In genomic region chr3:71282976-71283375, GRCh38 we compare ENCODE assay signal across 21 cellular contexts.
A peak's percentile ranks its signal among the peaks of the same experiment; 100 is the strongest.
DNase-seq lines count a peak whose midpoint lies in the region; ATAC-seq and TF ChIP-seq lines count a peak whose summit lies in the region.
"Had no signal": no experiment of that assay in that cellular context is flagged by ENCODE, and none has a peak within 500 bp of the region (broad histone marks: within the 10 kb centered on the region; RNA-seq: fewer than 3 reads in every experiment).

No MANE protein-coding gene starts in this region.

- H3K4me3 Mint-ChIP-seq in CD4-positive, CD25-positive, alpha-beta regulatory T cell = peak overlapping the region in 1 of 4 donors; percentile 19
- H3K4me3 Mint-ChIP-seq in CD8-positive, alpha-beta T cell = no peak overlapping the region
- no peak overlapping the region for H3K4me3 Mint-ChIP-seq in activated B cell treated with CpG ODN at 0.5 μM for 24 hours
- H3K4me3 Mint-ChIP-seq in naive thymus-derived CD4-positive, alpha-beta T cell = peak overlapping the region in 4 of 10 donors; percentile 1 to 39 (median 20)
- H3K4me3 Mint-ChIP-seq: CD8-positive, alpha-beta memory T cell had no signal

- H3K27ac Mint-ChIP-seq in CD4-positive, CD25-positive, alpha-beta regulatory T cell = peak overlapping the region in 2 of 3 donors; percentile 26 to 82
- H3K27ac Mint-ChIP-seq in CD8-positive, alpha-beta T cell = peak overlapping the region; percentile 60
- H3K27ac Mint-ChIP-seq in activated B cell treated with CpG ODN at 0.5 μM for 24 hours = peak overlapping the region; percentile 56
- H3K27ac Mint-ChIP-seq in naive thymus-derived CD4-positive, alpha-beta T cell = peak overlapping the region in 8 of 9 donors; percentile 4 to 85 (median 73)

- H3K4me1 Mint-ChIP-seq in CD4-positive, CD25-positive, alpha-beta regulatory T cell = peaks cover 12 to 74% (median 28%) of the 10 kb centered on the region in 4 donors
- H3K4me1 Mint-ChIP-seq in CD8-positive, alpha-beta T cell (ENCODE audit: low read depth) = peaks cover 65% of the 10 kb centered on the region
- H3K4me1 Mint-ChIP-seq in activated B cell treated with CpG ODN at 0.5 μM for 24 hours = peaks cover 25% of the 10 kb centered on the region
- H3K4me1 Mint-ChIP-seq in naive thymus-derived CD4-positive, alpha-beta T cell = peaks cover 0 to 84% (median 73%) of the 10 kb centered on the region in 7 donors

- CTCF ChIA-PET in CD8-positive, alpha-beta T cell (lab: Charles Lee) = no interaction called here
- CTCF ChIA-PET in activated B cell treated with CpG ODN at 0.5 μM for 24 hours (lab: Charles Lee) = no interaction called here
- CTCF ChIA-PET in naive thymus-derived CD4-positive, alpha-beta T cell (lab: Charles Lee) = no interaction called here

- no peaks in the 10 kb centered on the region for H3K9me3 ChIP-seq in CD4-positive, CD25-positive, alpha-beta regulatory T cell (ENCODE audit: control insufficient read depth in 2 of 2, low read length in 2 of 2)
- H3K9me3 ChIP-seq in CD8-positive, alpha-beta T cell (ENCODE audit: low read length) = no peaks in the 10 kb centered on the region
- no peaks in the 10 kb centered on the region for H3K9me3 ChIP-seq in naive thymus-derived CD4-positive, alpha-beta T cell (ENCODE audit: control insufficient read depth in 2 of 3, low read length in 3 of 3)
- H3K9me3 ChIP-seq: BLaER1, MG63, Peyer's patch, SJCRH30 had no signal

- H3K27ac ChIP-seq in CD4-positive, CD25-positive, alpha-beta regulatory T cell (ENCODE audit: insufficient read depth, low read length, poor library complexity, severe bottlenecking) = no peak overlapping the region
- H3K27ac ChIP-seq in CD8-positive, alpha-beta T cell (ENCODE audit: low read depth, low read length) = no peak overlapping the region
- H3K27ac ChIP-seq in naive thymus-derived CD4-positive, alpha-beta T cell (ENCODE audit: low read depth, low read length) = peak overlapping the region; percentile 22
- H3K27ac ChIP-seq: BLaER1, Peyer's patch, SJCRH30 had no signal

- TF ChIP-seq CTCF in CD8-positive, alpha-beta T cell (IDR thresholded peaks at IDR 0.05) = no peak
- no peak for TF ChIP-seq CTCF in activated B cell treated with CpG ODN at 0.5 μM for 24 hours (IDR thresholded peaks at IDR 0.05)

- intact Hi-C loops in CD8-positive, alpha-beta T cell (cut with DNase I, micrococcal nuclease) = no loop called here
- intact Hi-C loops in activated B cell treated with CpG ODN at 0.5 μM for 24 hours (cut with micrococcal nuclease) = no loop called here
- intact Hi-C loops in naive thymus-derived CD4-positive, alpha-beta T cell (cut with micrococcal nuclease) = no loop called here

- POLR2A ChIA-PET in CD8-positive, alpha-beta T cell (lab: Charles Lee) = interaction anchor here (0.8 kb wide), 1 partner anchor 143 kb away, joined by 3 read pairs; no protein-coding TSS in a partner anchor
- POLR2A ChIA-PET in activated B cell treated with CpG ODN at 0.5 μM for 24 hours (lab: Charles Lee) = interaction anchor here (0.5 to 0.7 kb wide), 2 partner anchors 11 to 109 kb away, joined by 3 to 5 read pairs; no protein-coding TSS in a partner anchor
- POLR2A ChIA-PET in naive thymus-derived CD4-positive, alpha-beta T cell (lab: Charles Lee) = interaction anchor here (0.7 kb wide), 1 partner anchor 12 kb away, joined by 3 read pairs; no protein-coding TSS in a partner anchor

- ATAC-seq in CD4-positive, CD25-positive, alpha-beta regulatory T cell (ENCODE audit: low read depth in 2 of 2) = no peak
- ATAC-seq in CD8-positive, alpha-beta T cell = no peak
- ATAC-seq in activated B cell treated with CpG ODN at 0.5 μM for 24 hours (ENCODE audit: low read depth) = no peak
- ATAC-seq in naive thymus-derived CD4-positive, alpha-beta T cell = no peak
- ATAC-seq: K562 had no signal

- peaks cover 9% of the 10 kb centered on the region for H3K36me3 Mint-ChIP-seq in CD4-positive, CD25-positive, alpha-beta regulatory T cell
- H3K36me3 Mint-ChIP-seq in CD8-positive, alpha-beta T cell = peaks cover 26% of the 10 kb centered on the region
- peaks cover 18% of the 10 kb centered on the region for H3K36me3 Mint-ChIP-seq in activated B cell treated with CpG ODN at 0.5 μM for 24 hours (ENCODE audit: low read depth)
- H3K36me3 Mint-ChIP-seq in naive thymus-derived CD4-positive, alpha-beta T cell = peaks cover 0 to 29% (median 21%) of the 10 kb centered on the region in 5 donors

- H3K9me3 Mint-ChIP-seq in CD4-positive, CD25-positive, alpha-beta regulatory T cell = peaks cover 0 to 1% (median 0%) of the 10 kb centered on the region in 7 donors
- H3K9me3 Mint-ChIP-seq in CD8-positive, alpha-beta T cell = no peaks in the 10 kb centered on the region
- H3K9me3 Mint-ChIP-seq in activated B cell treated with CpG ODN at 0.5 μM for 24 hours = no peaks in the 10 kb centered on the region
- H3K9me3 Mint-ChIP-seq in naive thymus-derived CD4-positive, alpha-beta T cell = peaks cover 0 to 2% (median 0%) of the 10 kb centered on the region in 11 donors
- H3K9me3 Mint-ChIP-seq: CD8-positive, alpha-beta memory T cell had no signal

- no peaks in the 10 kb centered on the region for H3K27me3 ChIP-seq in CD4-positive, CD25-positive, alpha-beta regulatory T cell (ENCODE audit: control insufficient read depth, insufficient read depth, low read length)
- H3K27me3 ChIP-seq in CD8-positive, alpha-beta T cell (ENCODE audit: insufficient read depth, low read length) = no peaks in the 10 kb centered on the region
- H3K27me3 ChIP-seq in naive thymus-derived CD4-positive, alpha-beta T cell (ENCODE audit: control insufficient read depth in 2 of 2, insufficient read depth in 2 of 2, low read length in 2 of 2) = no peaks in the 10 kb centered on the region
- H3K27me3 ChIP-seq: BLaER1, MG63, Peyer's patch, SJCRH30 had no signal

- peaks cover 4% of the 10 kb centered on the region for H3K4me1 ChIP-seq in CD4-positive, CD25-positive, alpha-beta regulatory T cell (ENCODE audit: control insufficient read depth, insufficient read depth, low read length, poor library complexity, severe bottlenecking)
- peaks cover 34% of the 10 kb centered on the region for H3K4me1 ChIP-seq in CD8-positive, alpha-beta T cell (ENCODE audit: insufficient read depth, low read length)
- H3K4me1 ChIP-seq in naive thymus-derived CD4-positive, alpha-beta T cell (ENCODE audit: control insufficient read depth in 2 of 2, insufficient read depth in 2 of 2, low read length in 2 of 2) = peaks cover 0 to 25% of the 10 kb centered on the region in 2 donors
- H3K4me1 ChIP-seq: BLaER1, Peyer's patch, SJCRH30 had no signal

- H3K36me3 ChIP-seq in CD4-positive, CD25-positive, alpha-beta regulatory T cell (ENCODE audit: control insufficient read depth, insufficient read depth, low read length) = peaks cover 16% of the 10 kb centered on the region
- H3K36me3 ChIP-seq in CD8-positive, alpha-beta T cell (ENCODE audit: insufficient read depth, low read length) = peaks cover 4% of the 10 kb centered on the region
- peaks cover 0 to 7% (median 0%) of the 10 kb centered on the region in 3 experiments for H3K36me3 ChIP-seq in naive thymus-derived CD4-positive, alpha-beta T cell (ENCODE audit: control insufficient read depth in 2 of 3, insufficient read depth in 3 of 3, low read length in 3 of 3)
- H3K36me3 ChIP-seq: BLaER1, MG63, Peyer's patch, SJCRH30 had no signal

- DNase-seq in CD4-positive, CD25-positive, alpha-beta regulatory T cell = no peak
- no peak for DNase-seq in CD8-positive, alpha-beta T cell
- DNase-seq in activated B cell treated with CpG ODN at 0.5 μM for 24 hours (no peak), kidney glomerular epithelial cell (lab: John Stamatoyannopoulos, UW) (no peak), NCI-H748 (lab: John Stamatoyannopoulos, UW; ENCODE audit: unreplicated experiment) (no peak), NCI-H69 (lab: John Stamatoyannopoulos, UW) (no peak)
- DNase-seq in naive thymus-derived CD4-positive, alpha-beta T cell = no peak
- DNase-seq: Calu3; CD8-positive, alpha-beta memory T cell; GOT3; MG63; NCI-H1092; NCI-H1436; NCI-H1930; NCI-H2227 treated with DMSO at 0.1 percent for 48 hours; NCI-H510A; NCI-H774; Peyer's patch; SJCRH30 had no signal

- H3K27me3 Mint-ChIP-seq in CD4-positive, CD25-positive, alpha-beta regulatory T cell = no peaks in the 10 kb centered on the region
- H3K27me3 Mint-ChIP-seq in CD8-positive, alpha-beta T cell (ENCODE audit: low read depth) = no peaks in the 10 kb centered on the region
- H3K27me3 Mint-ChIP-seq in activated B cell treated with CpG ODN at 0.5 μM for 24 hours = no peaks in the 10 kb centered on the region
- no peaks in the 10 kb centered on the region for H3K27me3 Mint-ChIP-seq in naive thymus-derived CD4-positive, alpha-beta T cell
- H3K27me3 Mint-ChIP-seq: CD8-positive, alpha-beta memory T cell had no signal

- H3K4me3 ChIP-seq in CD4-positive, CD25-positive, alpha-beta regulatory T cell (ENCODE audit: low read depth, low read length) = no peak overlapping the region
- no peak overlapping the region for H3K4me3 ChIP-seq in CD8-positive, alpha-beta T cell (ENCODE audit: low read depth, low read length)
- no peak overlapping the region for H3K4me3 ChIP-seq in naive thymus-derived CD4-positive, alpha-beta T cell (ENCODE audit: low read length)
- H3K4me3 ChIP-seq: BLaER1, K562, MG63, Peyer's patch, SJCRH30 had no signal
